19 cellular contexts compared by ENCODE assay signal in genomic region chr7:36315309-36315948, GRCh38.
DNase-seq lines count a peak whose midpoint lies in the region; ATAC-seq, FAIRE-seq and TF ChIP-seq lines count a peak whose summit lies in the region.
"Had no signal": no experiment of that assay in that cellular context is flagged by ENCODE, and none has a peak within 500 bp of the region (broad histone marks: within the 10 kb centered on the region; RNA-seq: fewer than 3 reads in every experiment).

No MANE protein-coding gene starts in this region.

- no peaks in the 10 kb centered on the region for H3K9me3 Mint-ChIP-seq in endothelial cell (ENCODE audit: unreplicated experiment)

- in situ Hi-C loops in G401 (cut with HindIII; ENCODE audit: low sequenced_read_pairs), result loop anchor here (25.0 kb wide), 1 partner anchor 328 kb away; no protein-coding TSS in a partner anchor

- H3K27me3 Mint-ChIP-seq in endothelial cell (ENCODE audit: unreplicated experiment), result no peaks in the 10 kb centered on the region

- H3K4me1 ChIP-seq in small intestine (ENCODE audit: control insufficient read depth in 2 of 2, insufficient read depth in 1 of 2, low read depth in 1 of 2, low read length in 1 of 2), result no peaks in the 10 kb centered on the region
- H3K4me1 ChIP-seq: Caco-2, gastrocnemius medialis, HAP-1 had no signal

- peaks cover 9% of the 10 kb centered on the region for H3K4me1 Mint-ChIP-seq in endothelial cell (ENCODE audit: unreplicated experiment)

- FAIRE-seq in small intestine (lab: Jason Lieb, UNC), result no peak

- no peak for ATAC-seq in HG03460 (IDR thresholded peaks at IDR 0.05; ENCODE audit: unreplicated experiment)
- ATAC-seq: activated CD4-positive, alpha-beta T cell treated with anti-CD3 and anti-CD28 coated beads for 36 hours; gastrocnemius medialis had no signal

- H3K9me3 ChIP-seq in small intestine (ENCODE audit: control insufficient read depth, low read depth), result no peaks in the 10 kb centered on the region
- H3K9me3 ChIP-seq: gastrocnemius medialis, HAP-1 had no signal

- H3K36me3 ChIP-seq in small intestine (ENCODE audit: control insufficient read depth in 2 of 2, insufficient read depth in 2 of 2, low read length in 2 of 2), result no peaks in the 10 kb centered on the region
- H3K36me3 ChIP-seq: gastrocnemius medialis, HAP-1 had no signal

- H3K36me3 Mint-ChIP-seq in endothelial cell (ENCODE audit: low read depth, unreplicated experiment), result peaks cover 1% of the 10 kb centered on the region

- no peak overlapping the region for H3K4me3 ChIP-seq in small intestine (ENCODE audit: low read depth in 1 of 2, low read length in 2 of 2)
- H3K4me3 ChIP-seq: gastrocnemius medialis, HAP-1, lung had no signal

- 58 to 62% (median 61%) methylated on average over 9 of the region's 9 CpGs for WGBS in small intestine, 3 donors

- no peak overlapping the region for H3K27ac ChIP-seq in small intestine (ENCODE audit: low read depth in 1 of 2, low read length in 1 of 2)
- H3K27ac ChIP-seq: gastrocnemius medialis had no signal

- no peak for TF ChIP-seq CTCF in endothelial cell (IDR thresholded peaks at IDR 0.05; ENCODE audit: unreplicated experiment)

- peak overlapping the region; percentile 73 for H3K4me3 Mint-ChIP-seq in endothelial cell (ENCODE audit: unreplicated experiment)
- H3K4me3 Mint-ChIP-seq: activated CD4-positive, alpha-beta T cell treated with anti-CD3 and anti-CD28 coated beads for 36 hours; nephron had no signal

- H3K27me3 ChIP-seq in small intestine (ENCODE audit: control insufficient read depth in 2 of 2, insufficient read depth in 2 of 2, low read length in 2 of 2), result no peaks in the 10 kb centered on the region
- H3K27me3 ChIP-seq: gastrocnemius medialis had no signal

- peak overlapping the region; percentile 57 for H3K27ac Mint-ChIP-seq in endothelial cell (ENCODE audit: unreplicated experiment)
- H3K27ac Mint-ChIP-seq: activated CD4-positive, alpha-beta T cell treated with anti-CD3 and anti-CD28 coated beads for 36 hours had no signal

- DNase-seq in NCI-H748 (lab: John Stamatoyannopoulos, UW; ENCODE audit: unreplicated experiment) (peak; percentile 18), NCI-H748 treated with DMSO at 0.1 percent for 48 hours (lab: John Stamatoyannopoulos, UW) (no peak), MV-4-11 (lab: John Stamatoyannopoulos, UW) (peak; percentile 10), endothelial cell (ENCODE audit: low spot score) (no peak), small intestine (peak; percentile 48), G401 (ENCODE audit: low spot score) (no peak), RKO (ENCODE audit: low spot score) (no peak)
- DNase-seq: activated CD4-positive, alpha-beta T cell treated with anti-CD3 and anti-CD28 coated beads for 36 hours; activated T-cell treated with anti-CD3 and anti-CD28 coated beads, Interleukin-2, amount 50 U/mL, for 1 hour; Caco-2; gastrocnemius medialis; KBM-7; NCI-H1436 treated with DMSO at 0.1 percent for 48 hours; NCI-H510A; retina had no signal

Comparison
In these comparisons a context has a peak if more than half of its experiments do, and no peak if none do; other contexts are left out.
1. DNase-seq: peak in NCI-H748 (single experiment), MV-4-11 (single experiment) and small intestine (single experiment); none in NCI-H748 treated with DMSO at 0.1 percent for 48 hours (single experiment), endothelial cell (single experiment), G401 (single experiment) and RKO (single experiment).